Comparison of ENCODE assay signal across 1 cellular context in the genomic region with DNA sequence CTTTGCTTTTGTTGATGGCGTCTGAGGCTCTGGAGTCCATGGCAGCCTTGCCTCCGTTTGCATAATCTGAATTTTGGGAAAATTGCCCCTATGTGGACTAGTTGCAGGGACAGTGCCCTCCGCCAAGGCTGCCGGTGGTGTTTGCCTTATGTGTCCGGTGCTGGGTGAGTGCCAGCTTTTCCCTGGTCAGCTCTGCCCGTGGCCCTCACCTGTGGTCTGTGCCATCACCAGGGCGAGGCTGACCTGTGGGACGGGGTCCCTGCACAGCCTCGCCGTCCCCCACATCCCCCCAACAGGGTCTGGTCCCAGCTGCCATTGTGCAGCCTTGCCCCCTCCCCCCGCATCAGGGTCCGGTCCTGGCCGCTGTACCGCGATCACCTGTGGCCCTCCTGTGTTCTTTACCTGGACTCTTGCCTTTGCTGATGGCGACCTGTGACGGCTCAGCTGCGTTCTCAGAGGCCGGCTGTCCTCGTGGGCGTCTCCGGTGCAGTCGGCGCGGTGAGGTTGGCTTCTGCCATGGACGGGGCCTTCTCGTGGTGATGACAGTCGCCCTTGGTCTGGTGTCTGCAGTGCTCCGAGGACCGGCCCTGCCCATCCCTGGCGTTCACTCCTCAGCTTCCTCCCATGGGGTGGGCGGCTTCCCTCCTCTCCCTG.
TF ChIP-seq lines count a peak whose summit lies in the region.

No MANE protein-coding gene starts in this region.

TF ChIP-seq in HepG2, 621 proteins besides CTCF, POLR2A, EP300 and RAD21:
- TF ChIP-seq ZFP37 (CRISPR knock-in tag; IDR thresholded peaks at IDR 0.05; ENCODE audit: borderline replicate concordance), result no peak
- TF ChIP-seq AGO2 (optimal IDR thresholded peaks at IDR 0.05; ENCODE audit: low read depth, low read length), result peak; percentile 11
